25 cellular contexts compared by ENCODE assay signal in the genomic region with DNA sequence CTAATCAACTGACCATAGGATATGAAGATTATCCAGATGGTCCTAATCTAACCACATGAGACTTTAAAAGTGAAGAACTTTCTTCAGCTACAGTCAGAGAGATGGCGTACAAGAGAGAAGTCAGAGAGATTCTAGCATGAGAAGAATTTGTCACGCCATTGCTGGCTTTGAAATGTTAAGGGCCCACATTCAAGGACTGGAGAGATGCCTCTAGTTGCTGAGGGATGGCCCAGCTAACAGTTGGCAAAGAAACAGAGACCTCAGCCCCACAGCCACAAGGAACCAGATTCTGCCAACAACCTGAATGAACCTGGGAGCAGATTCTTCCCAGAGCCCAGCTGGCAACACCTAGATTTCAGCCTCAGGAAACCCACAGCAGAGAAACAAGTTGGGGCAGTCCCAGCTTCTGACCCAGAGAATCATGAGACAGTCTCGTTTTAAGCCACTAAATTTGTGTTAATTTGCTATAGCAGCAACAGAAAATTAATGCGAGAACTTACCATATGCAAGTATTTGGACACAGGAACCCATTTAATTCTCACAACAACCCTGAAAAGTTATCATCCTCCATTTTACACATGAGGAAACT.
A peak's percentile ranks its signal among the peaks of the same experiment; 100 is the strongest.
DNase-seq lines count a peak whose midpoint lies in the region; ATAC-seq and FAIRE-seq lines count a peak whose summit lies in the region.
"Had no signal": no experiment of that assay in that cellular context is flagged by ENCODE, and none has a peak within 500 bp of the region (broad histone marks: within the 10 kb centered on the region; RNA-seq: fewer than 3 reads in every experiment).

No MANE protein-coding gene starts in this region.

- FAIRE-seq in GM18507 (lab: Jason Lieb, UNC): peak; percentile 60
- no peak for FAIRE-seq in urothelium cell line (lab: Jason Lieb, UNC)
- FAIRE-seq: D721Med, endothelial cell of umbilical vein had no signal

- ATAC-seq in GM21447 (IDR thresholded peaks at IDR 0.05; ENCODE audit: unreplicated experiment) (peak; percentile 64), HG03095 (IDR thresholded peaks at IDR 0.05; ENCODE audit: unreplicated experiment) (peak; percentile 49), HG02938 (IDR thresholded peaks at IDR 0.05; ENCODE audit: unreplicated experiment) (no peak)
- ATAC-seq: activated CD8-positive, alpha-beta memory T cell treated with anti-CD3 and anti-CD28 coated beads, Interleukin-2, amount 10 ng/mL, durations not matched to agents 7 days and 5 days; activated naive CD4-positive, alpha-beta T cell treated with anti-CD3 and anti-CD28 coated beads, Interleukin-2, amount 50 U/mL, for 72 hours; activated T-cell treated with anti-CD3 and anti-CD28 coated beads, Interleukin-2, amount 50 U/mL, for 72 hours; left colon had no signal

- peak overlapping the region; percentile 9 for H3K27ac ChIP-seq in epithelial cell of prostate
- H3K27ac ChIP-seq: ascending aorta, transverse colon had no signal

- DNase-seq in GM18507 (ENCODE audit: extremely low spot score, insufficient read length, low read depth): no peak
- DNase-seq in epithelial cell of prostate (ENCODE audit: low read depth, low spot score): no peak
- no peak for DNase-seq in urothelium cell line (ENCODE audit: low spot score)
- no peak for DNase-seq in RPMI8226
- DNase-seq in NCI-H2196 treated with DMSO at 0.1 percent for 48 hours (lab: John Stamatoyannopoulos, UW; ENCODE audit: unreplicated experiment): no peak
- DNase-seq: activated CD4-positive, alpha-beta T cell treated with anti-CD3 and anti-CD28 coated beads, Interleukin-2, amount 50 U/mL, for 1 hour; activated CD8-positive, alpha-beta memory T cell treated with anti-CD3 and anti-CD28 coated beads, Interleukin-2, amount 10 ng/mL, durations not matched to agents 7 days and 5 days; activated T-cell treated with anti-CD3 and anti-CD28 coated beads, Interleukin-2, amount 50 U/mL, for 72 hours; HFFc6; IMR-90; left colon; NCI-H1105; NCI-H1930; NCI-H2227 treated with DMSO at 0.1 percent for 48 hours; NCI-H748 treated with DMSO at 0.1 percent for 48 hours; nucleus accumbens; T-helper 9 cell; transverse colon had no signal
